ENCODE assay signal across 8 cellular contexts in the genomic region with DNA sequence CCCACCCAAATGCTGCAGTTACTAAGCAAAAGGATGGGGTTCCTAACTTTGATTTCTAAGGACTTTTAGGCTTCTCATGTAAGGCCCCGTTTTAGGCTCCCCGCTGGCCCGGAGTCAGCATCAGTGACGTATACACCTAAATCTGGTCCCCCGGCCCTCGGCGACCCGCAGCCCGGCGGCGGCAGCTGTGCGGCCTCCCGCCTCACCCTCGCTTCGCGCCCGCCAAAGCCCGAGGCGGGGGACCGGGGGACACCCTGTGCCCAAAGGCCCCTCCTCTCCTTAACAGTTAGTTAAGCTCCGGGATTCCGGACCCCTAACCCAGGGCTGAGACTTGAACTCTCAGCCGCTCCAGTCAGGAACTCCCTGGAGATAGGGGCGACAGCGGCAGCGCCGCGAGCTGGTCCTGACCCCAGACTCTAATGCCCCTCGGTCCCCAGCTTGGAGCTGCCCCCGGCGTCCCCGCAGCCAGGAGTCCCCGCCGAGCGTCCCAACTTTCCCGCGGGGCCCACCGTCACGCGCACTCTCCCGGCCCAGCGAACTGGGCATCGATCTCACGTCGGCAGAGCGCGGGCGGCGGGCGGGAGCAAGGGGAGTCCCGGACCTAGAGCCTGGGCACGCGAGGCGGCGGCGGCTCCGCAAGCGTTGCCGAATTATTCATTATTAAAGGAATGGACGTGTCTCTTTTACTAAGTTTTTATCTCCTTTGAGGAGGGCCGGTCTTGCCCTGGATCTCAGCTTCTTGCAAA. TPM values are rescaled to one million over a fixed set of nuclear protein-coding genes. Genes with fewer than 3 reads are reported as not detected.
A peak's percentile ranks its signal among the peaks of the same experiment; 100 is the strongest.
DNase-seq lines count a peak whose midpoint lies in the region; ATAC-seq and TF ChIP-seq lines count a peak whose summit lies in the region.

No MANE protein-coding gene starts in this region.

- H3K9ac ChIP-seq in SK-N-SH (no peak overlapping the region), parathyroid adenoma (peak overlapping the region; percentile 37)

- WGBS in SK-N-SH (ENCODE audit: low lambda C conversion rate): 2% methylated on average over 16 of the region's 61 CpGs

- DNase-seq in SK-N-SH (peak; percentile 38), germinal center (ENCODE audit: low spot score) (peak; percentile 8), SW480 (ENCODE audit: low spot score) (no peak), DMS153 treated with DMSO at 0.1 percent for 48 hours (lab: John Stamatoyannopoulos, UW; ENCODE audit: unreplicated experiment) (no peak)
- DNase-seq in activated T-helper 1 cell treated with anti-CD3 and anti-CD28 coated beads, Interleukin-12 subunit alpha, Interleukin-12 subunit beta, Interleukin-2, Interleukin-4 antibody, amounts not matched to agents 30 ng/mL and 10 ng/mL and 1 ng/mL, durations not matched to agents 14 hours and 24 hours and 36 hours (ENCODE audit: low spot score): peak; percentile 5

- H3K4me1 ChIP-seq in SK-N-SH (ENCODE audit: control insufficient read depth in 1 of 2, insufficient read depth in 2 of 2, low read depth in 1 of 2, low read length in 1 of 2) (peaks cover 0 to 27% of the 10 kb centered on the region in 2 experiments; a peak in 1 of 4 replicates), parathyroid adenoma (no peaks in the 10 kb centered on the region)

- peak overlapping the region; percentile 48 for H3K27ac Mint-ChIP-seq in activated T-helper 1 cell treated with anti-CD3 and anti-CD28 coated beads, Interleukin-12 subunit alpha, Interleukin-12 subunit beta, Interleukin-2, Interleukin-4 antibody, amounts not matched to agents 30 ng/mL and 10 ng/mL and 1 ng/mL, durations not matched to agents 14 hours and 24 hours and 36 hours

- CTCF ChIA-PET in SK-N-SH (lab: Yijun Ruan, JAX): no interaction called here

- H3K27me3 ChIP-seq in SK-N-SH (ENCODE audit: insufficient read depth): peaks cover 59% of the 10 kb centered on the region
- H3K27me3 ChIP-seq in parathyroid adenoma (ENCODE audit: control insufficient read depth, insufficient read depth, low read length): no peaks in the 10 kb centered on the region

- no peaks in the 10 kb centered on the region for H3K36me3 Mint-ChIP-seq in activated T-helper 1 cell treated with anti-CD3 and anti-CD28 coated beads, Interleukin-12 subunit alpha, Interleukin-12 subunit beta, Interleukin-2, Interleukin-4 antibody, amounts not matched to agents 30 ng/mL and 10 ng/mL and 1 ng/mL, durations not matched to agents 14 hours and 24 hours and 36 hours (ENCODE audit: low read depth)

- H3K9me3 Mint-ChIP-seq in activated T-helper 1 cell treated with anti-CD3 and anti-CD28 coated beads, Interleukin-12 subunit alpha, Interleukin-12 subunit beta, Interleukin-2, Interleukin-4 antibody, amounts not matched to agents 30 ng/mL and 10 ng/mL and 1 ng/mL, durations not matched to agents 14 hours and 24 hours and 36 hours: no peaks in the 10 kb centered on the region

- H3K4me3 ChIP-seq in SK-N-SH (ENCODE audit: low read depth in 2 of 2, low read length in 1 of 2): peak overlapping the region; percentile 51 to 69; a peak in 3 of 4 replicates
- peak overlapping the region; percentile 76 for H3K4me3 ChIP-seq in parathyroid adenoma (ENCODE audit: low read depth, low read length)

- peak overlapping the region; percentile 77 for H2AFZ ChIP-seq in SK-N-SH (ENCODE audit: low read depth)
- H2AFZ ChIP-seq in parathyroid adenoma: peak overlapping the region; percentile 86

- no peak for TF ChIP-seq RAD21 in SK-N-SH (IDR thresholded peaks at IDR 0.05; ENCODE audit: low read length)

- peaks cover 52% of the 10 kb centered on the region for H3K27me3 Mint-ChIP-seq in activated T-helper 1 cell treated with anti-CD3 and anti-CD28 coated beads, Interleukin-12 subunit alpha, Interleukin-12 subunit beta, Interleukin-2, Interleukin-4 antibody, amounts not matched to agents 30 ng/mL and 10 ng/mL and 1 ng/mL, durations not matched to agents 14 hours and 24 hours and 36 hours (ENCODE audit: insufficient read depth)

- H3K4me2 ChIP-seq in SK-N-SH (peak overlapping the region; percentile 96), parathyroid adenoma (ENCODE audit: low read length) (peak overlapping the region; percentile 79)

- peak overlapping the region; percentile 96 for H3K4me3 Mint-ChIP-seq in activated T-helper 1 cell treated with anti-CD3 and anti-CD28 coated beads, Interleukin-12 subunit alpha, Interleukin-12 subunit beta, Interleukin-2, Interleukin-4 antibody, amounts not matched to agents 30 ng/mL and 10 ng/mL and 1 ng/mL, durations not matched to agents 14 hours and 24 hours and 36 hours

- POLR2A ChIA-PET in SK-N-SH (lab: Yijun Ruan, JAX): no interaction called here

- H3F3A ChIP-seq in SK-N-SH (replicated peaks; ENCODE audit: insufficient read depth): peaks cover 18% of the 10 kb centered on the region

- no peaks in the 10 kb centered on the region for H4K20me1 ChIP-seq in SK-N-SH (ENCODE audit: insufficient read depth)

- H3K36me3 ChIP-seq in SK-N-SH (replicated peaks in 1 of 2; ENCODE audit: control insufficient read depth in 1 of 2, insufficient read depth in 2 of 2, low read length in 1 of 2): no peaks in the 10 kb centered on the region
- no peaks in the 10 kb centered on the region for H3K36me3 ChIP-seq in parathyroid adenoma (ENCODE audit: control insufficient read depth, insufficient read depth, low read length)

- peaks cover 23% of the 10 kb centered on the region for H3K4me1 Mint-ChIP-seq in activated T-helper 1 cell treated with anti-CD3 and anti-CD28 coated beads, Interleukin-12 subunit alpha, Interleukin-12 subunit beta, Interleukin-2, Interleukin-4 antibody, amounts not matched to agents 30 ng/mL and 10 ng/mL and 1 ng/mL, durations not matched to agents 14 hours and 24 hours and 36 hours (ENCODE audit: low read depth)

- no peaks in the 10 kb centered on the region for H3K9me2 ChIP-seq in SK-N-SH

- no peak overlapping the region for H3K27ac ChIP-seq in SK-N-SH (ENCODE audit: low read depth in 2 of 2, low read length in 1 of 2)
- H3K27ac ChIP-seq in parathyroid adenoma: peak overlapping the region; percentile 97

- no peak for TF ChIP-seq EP300 in SK-N-SH (IDR thresholded peaks at IDR 0.05; ENCODE audit: borderline replicate concordance in 1 of 2, low read depth in 1 of 2, low read length in 1 of 2)

- intact Hi-C loops in activated T-helper 1 cell treated with anti-CD3 and anti-CD28 coated beads, Interleukin-12 subunit alpha, Interleukin-12 subunit beta, Interleukin-2, Interleukin-4 antibody, amounts not matched to agents 30 ng/mL and 10 ng/mL and 1 ng/mL, durations not matched to agents 14 hours and 24 hours and 36 hours (cut with micrococcal nuclease): loop anchor here (2.0 to 10.0 kb wide), 7 partner anchors 381 to 827 kb away; partner anchors contain the start of genes PRMT9 and TMEM184C

- no peaks in the 10 kb centered on the region for H3K79me2 ChIP-seq in SK-N-SH (ENCODE audit: insufficient read depth)
- H3K79me2 ChIP-seq in parathyroid adenoma: peaks cover 10% of the 10 kb centered on the region

- no peak for ATAC-seq in SK-N-SH treated with all-trans-retinoic acid at 6 μM for 48 hours
- no peak for ATAC-seq in GM21390 (IDR thresholded peaks at IDR 0.05; ENCODE audit: unreplicated experiment)

- H3K9me3 ChIP-seq in SK-N-SH (no peaks in the 10 kb centered on the region), parathyroid adenoma (ENCODE audit: control insufficient read depth, low read length) (no peaks in the 10 kb centered on the region)

- no peak for TF ChIP-seq CTCF in SK-N-SH (IDR thresholded peaks at IDR 0.05)
- no peak for TF ChIP-seq CTCF in parathyroid adenoma (IDR thresholded peaks at IDR 0.05)

TF ChIP-seq in SK-N-SH, 30 proteins besides CTCF, POLR2A, EP300 and RAD21 (continues in another document):
- peak; percentile 66; the same call in 1 of the 2 replicates for TF ChIP-seq EZH2phosphoT487 (IDR thresholded peaks at IDR 0.05; ENCODE audit: borderline replicate concordance, low read depth)
- no peak for TF ChIP-seq YY1 (IDR thresholded peaks at IDR 0.05; ENCODE audit: low read depth)

TF ChIP-seq in SK-N-SH treated with all-trans-retinoic acid at 6 μM for 48 hours, 23 proteins besides CTCF, POLR2A, EP300 and RAD21 (continues in another document):
- TF ChIP-seq ZNF70 (CRISPR knock-in tag; IDR thresholded peaks at IDR 0.05) (no peak), BACH2 (CRISPR knock-in tag; IDR thresholded peaks at IDR 0.05; ENCODE audit: borderline replicate concordance) (no peak), ESRRG (CRISPR knock-in tag; IDR thresholded peaks at IDR 0.05) (no peak), OSR1 (CRISPR knock-in tag; IDR thresholded peaks at IDR 0.05) (no peak), GLIS3 (CRISPR knock-in tag; IDR thresholded peaks at IDR 0.05) (no peak), ZNF8 (CRISPR knock-in tag; IDR thresholded peaks at IDR 0.05) (no peak), ZFP3 (CRISPR knock-in tag; IDR thresholded peaks at IDR 0.05) (no peak), RARB (CRISPR knock-in tag; IDR thresholded peaks at IDR 0.05) (no peak), CREB5 (CRISPR knock-in tag; IDR thresholded peaks at IDR 0.05; ENCODE audit: low read depth) (no peak), ISL1 (CRISPR knock-in tag; IDR thresholded peaks at IDR 0.05) (no peak)

RNA-seq across cellular contexts. Expression of gene NR3C2, which starts 1.5 kb away (rescaled TPM):
- polyA plus RNA-seq in SK-N-SH (2012; rRNA removed): 0.02 and 0.03 TPM in 2 replicates
- 0.01 TPM in 2 replicates for polyA plus RNA-seq in SK-N-SH (2012; cell fraction: cytosol; rRNA removed)
- 0.01 and 0.02 TPM in 2 replicates for polyA plus RNA-seq in SK-N-SH (2012; cell fraction: nucleus; rRNA removed)
- total RNA-seq in activated T-helper 1 cell treated with anti-CD3 and anti-CD28 coated beads, Interleukin-12 subunit alpha, Interleukin-12 subunit beta, Interleukin-2, Interleukin-4 antibody, amounts not matched to agents 30 ng/mL and 10 ng/mL and 1 ng/mL, durations not matched to agents 14 hours and 24 hours and 36 hours: 0.24 and 0.29 TPM in 2 replicates

Comparison
In these comparisons a context has a peak if more than half of its experiments do, and no peak if none do; other contexts are left out.
1. DNase-seq: peak in SK-N-SH (single experiment), activated T-helper 1 cell treated with anti-CD3 and anti-CD28 coated beads, Interleukin-12 subunit alpha, Interleukin-12 subunit beta, Interleukin-2, Interleukin-4 antibody, amounts not matched to agents 30 ng/mL and 10 ng/mL and 1 ng/mL, durations not matched to agents 14 hours and 24 hours and 36 hours (single experiment) and germinal center (single experiment); none in SW480 (single experiment) and DMS153 treated with DMSO at 0.1 percent for 48 hours (single experiment).